10 cellular contexts compared by ENCODE assay signal in genomic region chr1:12460911-12461621, GRCh38.
DNase-seq lines count a peak whose midpoint lies in the region; ATAC-seq and TF ChIP-seq lines count a peak whose summit lies in the region.
"Had no signal": no experiment of that assay in that cellular context is flagged by ENCODE, and none has a peak within 500 bp of the region (broad histone marks: within the 10 kb centered on the region; RNA-seq: fewer than 3 reads in every experiment).

No MANE protein-coding gene starts in this region.

- peaks cover 23% of the 10 kb centered on the region for H3K4me1 ChIP-seq in neural progenitor cell

- H4K20me1 ChIP-seq in neural progenitor cell (ENCODE audit: low read depth), result peaks cover 4% of the 10 kb centered on the region

- H3K27me3 ChIP-seq in neural progenitor cell, result no peaks in the 10 kb centered on the region

- intact Hi-C loops in Right ventricle myocardium inferior (cut with DNase I) (loop anchor here (2.0 kb wide), 1 partner anchor 14 kb away; no protein-coding TSS in a partner anchor), cardiac septum (cut with DNase I) (loop anchor here (1.0 to 5.0 kb wide), 2 partner anchors 12 to 156 kb away; partner anchors contain the start of gene DHRS3)

- peaks cover 11% of the 10 kb centered on the region for H3F3A ChIP-seq in neural progenitor cell (ENCODE audit: low read depth)

- peaks cover 11% of the 10 kb centered on the region for H3K4me1 Mint-ChIP-seq in neural progenitor cell

- no peaks in the 10 kb centered on the region for H3K9me3 ChIP-seq in neural progenitor cell (ENCODE audit: low read depth)

- POLR2A ChIA-PET in RWPE1 (lab: Yijun Ruan, JAX; ENCODE audit: low non-redundant PET), result no interaction called here

- no peaks in the 10 kb centered on the region for H3K9me3 Mint-ChIP-seq in neural progenitor cell

- no peak overlapping the region for H3K4me3 ChIP-seq in neural progenitor cell

- H3K27ac ChIP-seq in neural progenitor cell (peak overlapping the region; percentile 47), RWPE1 (no peak overlapping the region)

- H3K9ac ChIP-seq in neural progenitor cell, result no peak overlapping the region

- DNase-seq in Right ventricle myocardium inferior (ENCODE audit: missing footprints), result peak; percentile 70
- DNase-seq in cardiac septum (ENCODE audit: low spot score), result no peak
- DNase-seq in fibroblast of peridontal ligament (ENCODE audit: extremely low read depth), result peak; percentile 88
- peak; percentile 78 for DNase-seq in neural progenitor cell (ENCODE audit: low spot score)
- DNase-seq in activated gamma-delta T cell treated with Interleukin-2 at 50 U/mL for 16 hours, result no peak
- DNase-seq in NCI-H524 treated with DMSO at 0.1 percent for 48 hours (lab: John Stamatoyannopoulos, UW), result no peak
- DNase-seq in RWPE1 (ENCODE audit: low spot score), result no peak
- DNase-seq: activated T-cell treated with anti-CD3 and anti-CD28 coated beads, Interleukin-2, amount 50 U/mL, for 48 hours; T-helper 2 cell had no signal

- H3K27me3 Mint-ChIP-seq in neural progenitor cell (ENCODE audit: insufficient read depth, low read depth), result no peaks in the 10 kb centered on the region

- peaks cover 6% of the 10 kb centered on the region for H3K36me3 Mint-ChIP-seq in neural progenitor cell

- H3K27ac Mint-ChIP-seq in neural progenitor cell, result no peak overlapping the region

- H3K4me3 Mint-ChIP-seq in neural progenitor cell, result no peak overlapping the region

- no peaks in the 10 kb centered on the region for H3K79me2 ChIP-seq in neural progenitor cell (ENCODE audit: low read depth)

- no peak overlapping the region for H2AFZ ChIP-seq in neural progenitor cell (replicated peaks)

- ATAC-seq in Right ventricle myocardium inferior, result peak; percentile 65
- no peak for ATAC-seq in HG03039 (IDR thresholded peaks at IDR 0.05; ENCODE audit: unreplicated experiment)

- CTCF ChIA-PET in RWPE1 (lab: Yijun Ruan, JAX), result no interaction called here

- H3K4me2 ChIP-seq in neural progenitor cell, result peak overlapping the region; percentile 64

- no peaks in the 10 kb centered on the region for H3K36me3 ChIP-seq in neural progenitor cell

- no peak for TF ChIP-seq CTCF in neural progenitor cell (IDR thresholded peaks at IDR 0.05)
- TF ChIP-seq CTCF in RWPE1 (conservative IDR thresholded peaks at IDR 0.05; ENCODE audit: low read depth), result no peak

Comparison
In these comparisons a context has a peak if more than half of its experiments do, and no peak if none do; other contexts are left out.
1. DNase-seq: peak in Right ventricle myocardium inferior (single experiment), fibroblast of peridontal ligament (single experiment) and neural progenitor cell (single experiment); none in cardiac septum (single experiment), activated gamma-delta T cell treated with Interleukin-2 at 50 U/mL for 16 hours (single experiment), NCI-H524 treated with DMSO at 0.1 percent for 48 hours (single experiment) and RWPE1 (single experiment).